ENCODE assay signal across 8 cellular contexts in genomic region chr4:86939737-86940141, GRCh38. TPM values are rescaled to one million over a fixed set of nuclear protein-coding genes. Genes with fewer than 3 reads are reported as not detected.
A peak's percentile ranks its signal among the peaks of the same experiment; 100 is the strongest.
DNase-seq lines count a peak whose midpoint lies in the region; ATAC-seq and TF ChIP-seq lines count a peak whose summit lies in the region.

No MANE protein-coding gene starts in this region.

- ATAC-seq in HG02885 (IDR thresholded peaks at IDR 0.05; ENCODE audit: poor library complexity, unreplicated experiment), result peak; percentile 64
- ATAC-seq in WTC11, result no peak

- peak; percentile 38 for DNase-seq in activated CD4-positive, alpha-beta T cell treated with anti-CD3 and anti-CD28 coated beads for 48 hours
- no peak for DNase-seq in activated CD4-positive, alpha-beta T cell treated with anti-CD3 and anti-CD28 coated beads for 4 hours
- DNase-seq in WTC11 (ENCODE audit: low spot score) (no peak), myocyte (ENCODE audit: low read depth) (peak; percentile 26), LoVo (ENCODE audit: low spot score) (no peak), NCI-H2081 treated with DMSO at 0.1 percent for 48 hours (lab: John Stamatoyannopoulos, UW) (no peak), NCI-H2196 treated with DMSO at 0.1 percent for 48 hours (lab: John Stamatoyannopoulos, UW; ENCODE audit: unreplicated experiment) (no peak)

- CTCF ChIA-PET in WTC11 (lab: Charles Lee), result interaction anchor here (1.4 kb wide), 2 partner anchors 11 to 17 kb away, joined by 3 to 5 read pairs; no protein-coding TSS in a partner anchor

- TF ChIP-seq CTCF in WTC11 (IDR thresholded peaks at IDR 0.05), result no peak

- H3K4me1 Mint-ChIP-seq in WTC11, result peaks cover 69% of the 10 kb centered on the region

- H3K36me3 Mint-ChIP-seq in WTC11, result no peaks in the 10 kb centered on the region

- no peaks in the 10 kb centered on the region for H3K27me3 Mint-ChIP-seq in WTC11 (ENCODE audit: low read depth)

- H3K4me3 Mint-ChIP-seq in WTC11, result peak overlapping the region; percentile 13; the same call in 1 of the 2 replicates

- H3K9me3 Mint-ChIP-seq in WTC11, result no peaks in the 10 kb centered on the region

- POLR2A ChIA-PET in WTC11 (lab: Charles Lee), result interaction anchor here (1.0 kb wide), 1 partner anchor 21 kb away, joined by 3 read pairs; no protein-coding TSS in a partner anchor

- H3K27ac Mint-ChIP-seq in WTC11, result peak overlapping the region; percentile 82

TF ChIP-seq in WTC11, 78 proteins besides CTCF, POLR2A, EP300 and RAD21:
- TF ChIP-seq ZNF232 (CRISPR knock-in tag; IDR thresholded peaks at IDR 0.05) (no peak), ZNF121 (CRISPR knock-in tag; IDR thresholded peaks at IDR 0.05) (peak; percentile 60; the same call in 1 of the 2 replicates), NR1H2 (CRISPR knock-in tag; IDR thresholded peaks at IDR 0.05) (no peak)

RNA-seq across cellular contexts. Expression of gene AFF1, which starts 4.9 kb away (rescaled TPM):
- 72.6 to 93.4 TPM (median 83.9 TPM) in 3 replicates for total RNA-seq in WTC11 (2021)
- 10.7 and 13.7 TPM in 2 replicates for total RNA-seq in myocyte
- 6.8 TPM for polyA plus RNA-seq in myocyte (2012)

RNA-seq across cellular contexts. Expression of gene C4orf36, which starts 47.5 kb away (rescaled TPM):
- total RNA-seq in WTC11 (2021) (0.73 to 1.5 TPM (median 0.79 TPM) in 3 replicates), myocyte (0.21 TPM in 1 of 2 replicates, not detected in the other)
- polyA plus RNA-seq in myocyte (2012), result 0.30 TPM

Comparison
In these comparisons a context has a peak if more than half of its experiments do, and no peak if none do; other contexts are left out.
1. DNase-seq: peak in activated CD4-positive, alpha-beta T cell treated with anti-CD3 and anti-CD28 coated beads for 48 hours (single experiment) and myocyte (single experiment); none in activated CD4-positive, alpha-beta T cell treated with anti-CD3 and anti-CD28 coated beads for 4 hours (0 of 2), WTC11 (single experiment), LoVo (single experiment), NCI-H2081 treated with DMSO at 0.1 percent for 48 hours (single experiment) and NCI-H2196 treated with DMSO at 0.1 percent for 48 hours (single experiment).